Comparison of ENCODE assay signal across 7 cellular contexts in the genomic region with DNA sequence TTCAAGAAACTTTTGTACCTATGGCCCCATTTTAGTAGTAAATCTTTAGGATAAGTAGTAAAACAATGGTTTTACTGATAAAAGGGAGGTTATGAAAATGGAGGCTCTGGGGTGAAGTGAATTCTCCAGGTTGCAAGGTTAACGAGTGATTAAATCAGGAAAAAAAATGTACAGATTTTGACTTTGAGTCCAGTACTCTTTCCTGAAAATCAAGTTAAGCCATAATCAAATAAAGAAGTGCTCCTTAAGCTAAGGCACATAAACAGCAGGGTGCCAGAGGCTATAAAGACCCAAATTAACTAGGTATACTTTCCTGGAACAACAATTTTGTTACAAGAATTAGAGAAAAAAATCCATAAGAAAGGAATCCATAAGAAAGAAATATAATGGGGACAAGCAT.
"Had no signal": no experiment of that assay in that cellular context is flagged by ENCODE, and none has a peak within 500 bp of the region (broad histone marks: within the 10 kb centered on the region; RNA-seq: fewer than 3 reads in every experiment).

No MANE protein-coding gene starts in this region.

- H3K4me3 ChIP-seq: GM23248 had no signal

- H2AFZ ChIP-seq: GM23248 had no signal

- H3K4me1 Mint-ChIP-seq: H9, IgD-negative memory B cell had no signal

- H3K27me3 Mint-ChIP-seq: IgD-negative memory B cell had no signal

- H3K27ac Mint-ChIP-seq: HFFc6, IgD-negative memory B cell had no signal

- H3K9ac ChIP-seq: GM23248 had no signal

- DNase-seq: GM23248, GOT3, H9, HFFc6, KBM-7 had no signal

- H3K27ac ChIP-seq: GM23248, HL-60 had no signal

- H3K9me3 Mint-ChIP-seq: HFFc6 had no signal

- H3K4me3 Mint-ChIP-seq: H9, HFFc6, IgD-negative memory B cell had no signal
